Comparison of ENCODE assay signal across 1 cellular context in the genomic region with DNA sequence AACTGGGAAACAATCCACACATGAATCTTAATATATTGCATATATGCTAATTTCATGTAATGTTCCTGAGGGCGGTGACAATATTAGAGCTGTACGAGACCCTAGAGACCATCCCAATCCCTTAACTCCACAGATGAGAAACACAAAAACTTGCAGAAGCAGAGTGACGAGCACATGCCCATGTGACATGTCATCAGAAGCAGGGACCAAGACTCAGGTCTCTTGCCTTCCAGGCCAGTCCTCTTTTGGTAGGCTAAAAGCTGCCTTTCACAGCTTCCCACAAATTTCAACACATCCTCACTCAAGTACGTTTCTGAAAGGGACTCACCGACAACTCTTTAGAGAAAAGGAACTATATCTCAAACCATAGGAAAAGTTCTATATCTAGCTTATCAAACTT.
TF ChIP-seq lines count a peak whose summit lies in the region.

No MANE protein-coding gene starts in this region.

TF ChIP-seq in K562, 482 proteins besides CTCF, POLR2A, EP300 and RAD21:
- TF ChIP-seq GTF2E2 (tag; IDR thresholded peaks at IDR 0.05) (no peak), PBX2 (CRISPR knock-in tag; IDR thresholded peaks at IDR 0.05; ENCODE audit: low read depth) (no peak), PBX2 (tag; conservative IDR thresholded peaks at IDR 0.05; ENCODE audit: low read depth) (no peak), KDM4B (IDR thresholded peaks at IDR 0.05; ENCODE audit: borderline replicate concordance in 2 of 2, low read depth in 1 of 2) (no peak), MCM7 (IDR thresholded peaks at IDR 0.05) (no peak), XRCC5 (IDR thresholded peaks at IDR 0.05; ENCODE audit: low read depth, low read length) (no peak), STAT6 (CRISPR knock-in tag; IDR thresholded peaks at IDR 0.05) (peak; percentile 95)
- TF ChIP-seq, protein P1, sequence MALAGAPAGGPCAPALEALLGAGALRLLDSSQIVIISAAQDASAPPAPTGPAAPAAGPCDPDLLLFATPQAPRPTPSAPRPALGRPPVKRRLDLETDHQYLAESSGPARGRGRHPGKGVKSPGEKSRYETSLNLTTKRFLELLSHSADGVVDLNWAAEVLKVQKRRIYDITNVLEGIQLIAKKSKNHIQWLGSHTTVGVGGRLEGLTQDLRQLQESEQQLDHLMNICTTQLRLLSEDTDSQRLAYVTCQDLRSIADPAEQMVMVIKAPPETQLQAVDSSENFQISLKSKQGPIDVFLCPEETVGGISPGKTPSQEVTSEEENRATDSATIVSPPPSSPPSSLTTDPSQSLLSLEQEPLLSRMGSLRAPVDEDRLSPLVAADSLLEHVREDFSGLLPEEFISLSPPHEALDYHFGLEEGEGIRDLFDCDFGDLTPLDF (CRISPR knock-in tag; IDR thresholded peaks at IDR 0.05) = 0 out of 2 replicates have a peak, but pooled peaks have one; percentile 39
- TF ChIP-seq, protein P2, sequence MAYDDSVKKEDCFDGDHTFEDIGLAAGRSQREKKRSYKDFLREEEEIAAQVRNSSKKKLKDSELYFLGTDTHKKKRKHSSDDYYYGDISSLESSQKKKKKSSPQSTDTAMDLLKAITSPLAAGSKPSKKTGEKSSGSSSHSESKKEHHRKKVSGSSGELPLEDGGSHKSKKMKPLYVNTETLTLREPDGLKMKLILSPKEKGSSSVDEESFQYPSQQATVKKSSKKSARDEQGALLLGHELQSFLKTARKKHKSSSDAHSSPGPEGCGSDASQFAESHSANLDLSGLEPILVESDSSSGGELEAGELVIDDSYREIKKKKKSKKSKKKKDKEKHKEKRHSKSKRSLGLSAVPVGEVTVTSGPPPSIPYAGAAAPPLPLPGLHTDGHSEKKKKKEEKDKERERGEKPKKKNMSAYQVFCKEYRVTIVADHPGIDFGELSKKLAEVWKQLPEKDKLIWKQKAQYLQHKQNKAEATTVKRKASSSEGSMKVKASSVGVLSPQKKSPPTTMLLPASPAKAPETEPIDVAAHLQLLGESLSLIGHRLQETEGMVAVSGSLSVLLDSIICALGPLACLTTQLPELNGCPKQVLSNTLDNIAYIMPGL (CRISPR knock-in tag; IDR thresholded peaks at IDR 0.05) = peak; percentile 59; the same call in 1 of the 2 replicates
- TF ChIP-seq, protein P3, sequence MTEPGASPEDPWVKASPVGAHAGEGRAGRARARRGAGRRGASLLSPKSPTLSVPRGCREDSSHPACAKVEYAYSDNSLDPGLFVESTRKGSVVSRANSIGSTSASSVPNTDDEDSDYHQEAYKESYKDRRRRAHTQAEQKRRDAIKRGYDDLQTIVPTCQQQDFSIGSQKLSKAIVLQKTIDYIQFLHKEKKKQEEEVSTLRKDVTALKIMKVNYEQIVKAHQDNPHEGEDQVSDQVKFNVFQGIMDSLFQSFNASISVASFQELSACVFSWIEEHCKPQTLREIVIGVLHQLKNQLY (CRISPR knock-in tag; conservative IDR thresholded peaks at IDR 0.05) = peak in 1 of 2 experiments; percentile 73; a peak in 1 of 4 replicates
- TF ChIP-seq, protein P4, sequence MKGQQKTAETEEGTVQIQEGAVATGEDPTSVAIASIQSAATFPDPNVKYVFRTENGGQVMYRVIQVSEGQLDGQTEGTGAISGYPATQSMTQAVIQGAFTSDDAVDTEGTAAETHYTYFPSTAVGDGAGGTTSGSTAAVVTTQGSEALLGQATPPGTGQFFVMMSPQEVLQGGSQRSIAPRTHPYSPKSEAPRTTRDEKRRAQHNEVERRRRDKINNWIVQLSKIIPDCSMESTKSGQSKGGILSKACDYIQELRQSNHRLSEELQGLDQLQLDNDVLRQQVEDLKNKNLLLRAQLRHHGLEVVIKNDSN (CRISPR knock-in tag; IDR thresholded peaks at IDR 0.05) = peak; percentile 72
